In the genomic region with DNA sequence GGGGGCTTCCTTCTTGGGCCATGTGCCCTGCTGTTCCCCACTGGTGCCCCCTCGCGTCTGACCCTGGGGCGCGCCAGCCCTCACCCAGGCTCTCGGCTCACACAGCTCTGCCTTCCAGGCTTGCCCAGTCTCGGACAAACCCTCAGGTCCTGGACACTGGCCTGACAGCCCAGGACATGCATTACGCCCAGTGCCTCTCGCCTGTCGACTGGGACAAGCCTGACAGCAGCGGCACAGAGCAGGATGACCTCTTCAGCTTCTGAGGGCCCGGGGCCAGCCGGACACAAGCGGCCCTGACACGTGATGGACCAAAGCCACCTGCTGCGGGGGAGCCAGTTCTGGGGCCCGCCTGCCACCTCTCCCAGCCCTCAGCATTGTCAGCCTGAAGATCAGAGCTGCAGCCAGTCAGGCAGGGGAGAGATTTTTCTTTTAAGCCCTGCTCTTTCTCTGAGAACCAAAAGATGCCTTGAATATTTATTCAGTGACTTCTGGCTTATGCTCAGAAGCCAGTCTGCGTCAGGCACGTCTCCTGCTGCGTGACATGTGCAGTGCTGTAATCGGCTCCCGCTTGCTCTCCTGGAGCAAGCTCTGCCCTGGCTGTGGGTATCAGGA, we compare ENCODE assay signal across 8 cellular contexts. TPM values are rescaled to one million over a fixed set of nuclear protein-coding genes. Genes with fewer than 3 reads are reported as not detected.
DNase-seq lines count a peak whose midpoint lies in the region; ATAC-seq and TF ChIP-seq lines count a peak whose summit lies in the region.

No MANE protein-coding gene starts in this region.

- DNase-seq in DMS153 treated with DMSO at 0.1 percent for 48 hours (lab: John Stamatoyannopoulos, UW; ENCODE audit: unreplicated experiment) (peak; percentile 54), RWPE2 (ENCODE audit: low spot score) (peak; percentile 54), osteocyte (ENCODE audit: extremely low spot score, unreplicated experiment) (no peak), OCI-M1 (lab: John Stamatoyannopoulos, UW) (no peak), BE2C (no peak), NCI-H146 (lab: John Stamatoyannopoulos, UW) (no peak)
- no peak for DNase-seq in effector memory CD8-positive, alpha-beta T cell

- H3K27me3 Mint-ChIP-seq in effector memory CD8-positive, alpha-beta T cell: no peaks in the 10 kb centered on the region
- no peaks in the 10 kb centered on the region for H3K27me3 Mint-ChIP-seq in osteocyte (ENCODE audit: unreplicated experiment)

- H3K27ac ChIP-seq in RWPE2 (ENCODE audit: poor library complexity, severe bottlenecking): peak overlapping the region; percentile 86

- H3K9me3 ChIP-seq in RWPE2 (ENCODE audit: severe bottlenecking) (no peaks in the 10 kb centered on the region), BE2C (no peaks in the 10 kb centered on the region)

- H3K4me3 Mint-ChIP-seq in effector memory CD8-positive, alpha-beta T cell: peak overlapping the region in 1 of 2 donors; percentile 48
- H3K4me3 Mint-ChIP-seq in osteocyte (ENCODE audit: unreplicated experiment): peak overlapping the region; percentile 50

- H3K27ac Mint-ChIP-seq in effector memory CD8-positive, alpha-beta T cell: peak overlapping the region; percentile 82 to 83
- peak overlapping the region; percentile 94 for H3K27ac Mint-ChIP-seq in osteocyte (ENCODE audit: unreplicated experiment)

- peaks cover 57% of the 10 kb centered on the region for H3K4me1 ChIP-seq in RWPE2 (ENCODE audit: insufficient read depth, poor library complexity, severe bottlenecking)
- H3K4me1 ChIP-seq in BE2C: no peaks in the 10 kb centered on the region

- H3K4me1 Mint-ChIP-seq in effector memory CD8-positive, alpha-beta T cell (ENCODE audit: low read depth in 2 of 2): peaks cover 33 to 39% of the 10 kb centered on the region in 2 donors
- H3K4me1 Mint-ChIP-seq in osteocyte (ENCODE audit: unreplicated experiment): peaks cover 56% of the 10 kb centered on the region

- ATAC-seq in RWPE2 (ENCODE audit: low read depth): no peak
- ATAC-seq in effector memory CD8-positive, alpha-beta T cell (replicated peaks): no peak
- no peak for ATAC-seq in HG02981 (IDR thresholded peaks at IDR 0.05; ENCODE audit: unreplicated experiment)

- H3K36me3 ChIP-seq in RWPE2 (ENCODE audit: low read depth): peaks cover 8% of the 10 kb centered on the region
- no peaks in the 10 kb centered on the region for H3K36me3 ChIP-seq in BE2C

- H3K9me3 Mint-ChIP-seq in effector memory CD8-positive, alpha-beta T cell: no peaks in the 10 kb centered on the region
- H3K9me3 Mint-ChIP-seq in osteocyte (ENCODE audit: unreplicated experiment): no peaks in the 10 kb centered on the region

- peaks cover 26% of the 10 kb centered on the region for H3K36me3 Mint-ChIP-seq in effector memory CD8-positive, alpha-beta T cell (ENCODE audit: insufficient read depth)
- peaks cover 10% of the 10 kb centered on the region for H3K36me3 Mint-ChIP-seq in osteocyte (ENCODE audit: unreplicated experiment)

- no peak overlapping the region for H3K4me3 ChIP-seq in RWPE2 (ENCODE audit: severe bottlenecking)
- no peak overlapping the region for H3K4me3 ChIP-seq in BE2C (ENCODE audit: low read depth, low read length)

- TF ChIP-seq CTCF in RWPE2 (IDR thresholded peaks at IDR 0.05; ENCODE audit: poor library complexity, severe bottlenecking): peak; percentile 34
- TF ChIP-seq CTCF in osteocyte (IDR thresholded peaks at IDR 0.05): no peak
- no peak for TF ChIP-seq CTCF in BE2C (IDR thresholded peaks at IDR 0.05; ENCODE audit: low read depth, low read length)

- H3K27me3 ChIP-seq in RWPE2 (ENCODE audit: insufficient read depth, poor library complexity, severe bottlenecking): no peaks in the 10 kb centered on the region
- H3K27me3 ChIP-seq in BE2C: no peaks in the 10 kb centered on the region

RNA-seq across cellular contexts. Expression of a gene that starts 23.4 kb away (rescaled TPM):
- 31.3 and 34.3 TPM in 2 replicates for total RNA-seq in osteocyte
- polyA plus RNA-seq in BE2C (2012; ENCODE audit: insufficient read depth, insufficient read length, low read depth): 2.6 TPM

RNA-seq across cellular contexts. Expression of a gene that starts 49.8 kb away (rescaled TPM):
- 64.7 and 73.3 TPM in 2 replicates for total RNA-seq in osteocyte
- polyA plus RNA-seq in BE2C (2012; ENCODE audit: insufficient read depth, insufficient read length, low read depth): 0.88 TPM

Comparison
In these comparisons a context has a peak if more than half of its experiments do, and no peak if none do; other contexts are left out.
1. DNase-seq: peak in DMS153 treated with DMSO at 0.1 percent for 48 hours (single experiment) and RWPE2 (single experiment); none in effector memory CD8-positive, alpha-beta T cell (0 of 3), osteocyte (single experiment), OCI-M1 (single experiment), BE2C (single experiment) and NCI-H146 (single experiment).